ENCODE assay signal across 2 cellular contexts in the genomic region with DNA sequence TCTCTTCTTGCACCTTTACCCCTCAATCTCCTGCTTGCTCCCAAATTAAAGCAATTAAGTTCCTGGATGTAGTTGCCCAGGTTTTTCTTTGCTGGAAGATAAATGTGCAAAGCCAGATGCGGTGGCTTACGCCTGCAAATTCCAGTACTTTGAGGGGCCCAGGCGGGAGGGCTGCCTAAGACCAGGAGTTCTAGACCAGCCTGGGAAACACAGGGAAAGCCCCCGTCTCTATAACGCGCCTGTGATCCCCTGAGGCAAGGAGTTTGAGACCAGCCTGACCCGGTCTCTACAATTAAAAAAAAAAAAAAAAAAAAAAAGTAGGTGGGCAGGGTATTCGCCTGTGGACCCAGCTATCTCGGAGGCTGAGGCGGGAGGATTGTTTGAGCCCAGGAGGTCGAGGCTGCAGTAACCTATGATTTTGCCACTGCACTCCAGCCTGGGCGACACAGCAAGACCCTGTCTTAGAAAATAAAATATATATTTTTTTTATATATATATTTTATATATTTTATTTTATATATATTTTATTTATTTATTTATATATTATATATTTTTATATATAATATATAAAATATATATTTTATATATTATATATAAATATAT.
TF ChIP-seq lines count a peak whose summit lies in the region.

No MANE protein-coding gene starts in this region.

TF ChIP-seq in GM23338, 12 proteins besides CTCF, POLR2A, EP300 and RAD21 (continues in another document):
- TF ChIP-seq REST (IDR thresholded peaks at IDR 0.05; ENCODE audit: unreplicated experiment) (no peak), POLR2AphosphoS5 (IDR thresholded peaks at IDR 0.05; ENCODE audit: low read depth) (no peak), EZH2 (IDR thresholded peaks at IDR 0.05; ENCODE audit: low read depth, unreplicated experiment) (no peak), ZNF331 (CRISPR knock-in tag; IDR thresholded peaks at IDR 0.05; ENCODE audit: low read depth) (no peak), ZNF462 (CRISPR knock-in tag; IDR thresholded peaks at IDR 0.05) (no peak), JUNB (IDR thresholded peaks at IDR 0.05; ENCODE audit: unreplicated experiment) (no peak), STAT1 (IDR thresholded peaks at IDR 0.05; ENCODE audit: unreplicated experiment) (no peak), ETS1 (IDR thresholded peaks at IDR 0.05) (no peak), EZH2phosphoT487 (IDR thresholded peaks at IDR 0.05; ENCODE audit: unreplicated experiment) (no peak)

TF ChIP-seq in GM12878, 131 proteins besides CTCF, POLR2A, EP300 and RAD21:
- no peak for TF ChIP-seq IRF4 (IDR thresholded peaks at IDR 0.05; ENCODE audit: low read depth, low read length)
- no peak for TF ChIP-seq SUZ12 (IDR thresholded peaks at IDR 0.05; ENCODE audit: unreplicated experiment)
- TF ChIP-seq NBN (IDR thresholded peaks at IDR 0.05), result no peak
- no peak for TF ChIP-seq FOXM1 (IDR thresholded peaks at IDR 0.05; ENCODE audit: low read depth, low read length)
- TF ChIP-seq ASH2L (IDR thresholded peaks at IDR 0.05; ENCODE audit: borderline replicate concordance, low read depth), result no peak
- TF ChIP-seq, protein P1, sequence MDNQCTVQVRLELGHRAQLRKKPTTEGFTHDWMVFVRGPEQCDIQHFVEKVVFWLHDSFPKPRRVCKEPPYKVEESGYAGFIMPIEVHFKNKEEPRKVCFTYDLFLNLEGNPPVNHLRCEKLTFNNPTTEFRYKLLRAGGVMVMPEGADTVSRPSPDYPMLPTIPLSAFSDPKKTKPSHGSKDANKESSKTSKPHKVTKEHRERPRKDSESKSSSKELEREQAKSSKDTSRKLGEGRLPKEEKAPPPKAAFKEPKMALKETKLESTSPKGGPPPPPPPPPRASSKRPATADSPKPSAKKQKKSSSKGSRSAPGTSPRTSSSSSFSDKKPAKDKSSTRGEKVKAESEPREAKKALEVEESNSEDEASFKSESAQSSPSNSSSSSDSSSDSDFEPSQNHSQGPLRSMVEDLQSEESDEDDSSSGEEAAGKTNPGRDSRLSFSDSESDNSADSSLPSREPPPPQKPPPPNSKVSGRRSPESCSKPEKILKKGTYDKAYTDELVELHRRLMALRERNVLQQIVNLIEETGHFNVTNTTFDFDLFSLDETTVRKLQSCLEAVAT (IDR thresholded peaks at IDR 0.05), result no peak
- TF ChIP-seq STAT3 (IDR thresholded peaks at IDR 0.05; ENCODE audit: low read depth, low read length), result no peak
- TF ChIP-seq NRF1 (conservative IDR thresholded peaks at IDR 0.05; ENCODE audit: low read depth, low read length), result no peak
- TF ChIP-seq, protein P2, sequence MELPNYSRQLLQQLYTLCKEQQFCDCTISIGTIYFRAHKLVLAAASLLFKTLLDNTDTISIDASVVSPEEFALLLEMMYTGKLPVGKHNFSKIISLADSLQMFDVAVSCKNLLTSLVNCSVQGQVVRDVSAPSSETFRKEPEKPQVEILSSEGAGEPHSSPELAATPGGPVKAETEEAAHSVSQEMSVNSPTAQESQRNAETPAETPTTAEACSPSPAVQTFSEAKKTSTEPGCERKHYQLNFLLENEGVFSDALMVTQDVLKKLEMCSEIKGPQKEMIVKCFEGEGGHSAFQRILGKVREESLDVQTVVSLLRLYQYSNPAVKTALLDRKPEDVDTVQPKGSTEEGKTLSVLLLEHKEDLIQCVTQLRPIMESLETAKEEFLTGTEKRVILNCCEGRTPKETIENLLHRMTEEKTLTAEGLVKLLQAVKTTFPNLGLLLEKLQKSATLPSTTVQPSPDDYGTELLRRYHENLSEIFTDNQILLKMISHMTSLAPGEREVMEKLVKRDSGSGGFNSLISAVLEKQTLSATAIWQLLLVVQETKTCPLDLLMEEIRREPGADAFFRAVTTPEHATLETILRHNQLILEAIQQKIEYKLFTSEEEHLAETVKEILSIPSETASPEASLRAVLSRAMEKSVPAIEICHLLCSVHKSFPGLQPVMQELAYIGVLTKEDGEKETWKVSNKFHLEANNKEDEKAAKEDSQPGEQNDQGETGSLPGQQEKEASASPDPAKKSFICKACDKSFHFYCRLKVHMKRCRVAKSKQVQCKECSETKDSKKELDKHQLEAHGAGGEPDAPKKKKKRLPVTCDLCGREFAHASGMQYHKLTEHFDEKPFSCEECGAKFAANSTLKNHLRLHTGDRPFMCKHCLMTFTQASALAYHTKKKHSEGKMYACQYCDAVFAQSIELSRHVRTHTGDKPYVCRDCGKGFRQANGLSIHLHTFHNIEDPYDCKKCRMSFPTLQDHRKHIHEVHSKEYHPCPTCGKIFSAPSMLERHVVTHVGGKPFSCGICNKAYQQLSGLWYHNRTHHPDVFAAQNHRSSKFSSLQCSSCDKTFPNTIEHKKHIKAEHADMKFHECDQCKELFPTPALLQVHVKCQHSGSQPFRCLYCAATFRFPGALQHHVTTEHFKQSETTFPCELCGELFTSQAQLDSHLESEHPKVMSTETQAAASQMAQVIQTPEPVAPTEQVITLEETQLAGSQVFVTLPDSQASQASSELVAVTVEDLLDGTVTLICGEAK (IDR thresholded peaks at IDR 0.05; ENCODE audit: borderline replicate concordance), result no peak
